In genomic region chr7:117096297-117096696, GRCh38 we compare ENCODE assay signal across 27 cellular contexts.
"Had no signal": no experiment of that assay in that cellular context is flagged by ENCODE, and none has a peak within 500 bp of the region (broad histone marks: within the 10 kb centered on the region; RNA-seq: fewer than 3 reads in every experiment).

No MANE protein-coding gene starts in this region.

- H3K27ac Mint-ChIP-seq: naive thymus-derived CD4-positive, alpha-beta T cell; nephron; stimulated activated effector memory CD8-positive, alpha-beta T cell treated with anti-CD3 and anti-CD28 coated beads, Interleukin-12 subunit alpha, Interleukin-12 subunit beta, amount 100 ng/mL, for 72 hours; type B pancreatic cell had no signal

- H3K4me2 ChIP-seq: smooth muscle cell had no signal

- H3K9me3 Mint-ChIP-seq: naive thymus-derived CD4-positive, alpha-beta T cell; nephron; stimulated activated effector memory CD8-positive, alpha-beta T cell treated with anti-CD3 and anti-CD28 coated beads, Interleukin-12 subunit alpha, Interleukin-12 subunit beta, amount 100 ng/mL, for 72 hours; type B pancreatic cell had no signal

- H3K9me3 ChIP-seq: esophagus muscularis mucosa, gastroesophageal sphincter, heart right ventricle, left lung, pancreas, testis, tibial artery had no signal

- H3K27me3 ChIP-seq: esophagus muscularis mucosa, foreskin keratinocyte, gastroesophageal sphincter, heart right ventricle, left lung, pancreas, testis, tibial artery had no signal

- ATAC-seq: foreskin keratinocyte; gastroesophageal sphincter; heart right ventricle; left cardiac atrium; left lung; naive thymus-derived CD4-positive, alpha-beta T cell; pancreas; sciatic nerve; stimulated activated effector memory CD8-positive, alpha-beta T cell treated with anti-CD3 and anti-CD28 coated beads, Interleukin-12 subunit alpha, Interleukin-12 subunit beta, amount 100 ng/mL, for 72 hours; stimulated activated naive CD8-positive, alpha-beta T cell treated with anti-CD3 and anti-CD28 coated beads, Interleukin-15, Interleukin-2, amounts not matched to agents 100 U/mL and 50 U/mL, for 24 hours had no signal

- H3K27me3 Mint-ChIP-seq: type B pancreatic cell had no signal

- H3K4me1 ChIP-seq: foreskin keratinocyte, left lung, testis had no signal

- H3K4me3 Mint-ChIP-seq: naive thymus-derived CD4-positive, alpha-beta T cell; nephron; stimulated activated effector memory CD8-positive, alpha-beta T cell treated with anti-CD3 and anti-CD28 coated beads, Interleukin-12 subunit alpha, Interleukin-12 subunit beta, amount 100 ng/mL, for 72 hours; type B pancreatic cell had no signal

- H3K27ac ChIP-seq: coronary artery, esophagus muscularis mucosa, foreskin keratinocyte, gastroesophageal sphincter, heart right ventricle, left lung, pancreas, testis, tibial artery had no signal

- DNase-seq: dermis blood vessel endothelial cell; effector memory CD4-positive, alpha-beta T cell; foreskin keratinocyte; heart right ventricle; hippocampal formation; left cardiac atrium; left lung; mesenchymal stem cell; midbrain; naive thymus-derived CD4-positive, alpha-beta T cell; occipital lobe; pancreas; stimulated activated CD4-positive, alpha-beta T cell treated with anti-CD3 and anti-CD28 coated beads, Interleukin-12 subunit alpha, Interleukin-12 subunit beta, amount 100 ng/mL, for 4 hours; stimulated activated CD4-positive, alpha-beta T cell treated with anti-CD3 and anti-CD28 coated beads, Interleukin-1b, Interleukin-23, amount 100 ng/mL, for 48 hours; stimulated activated CD4-positive, alpha-beta T cell treated with anti-CD3 and anti-CD28 coated beads, Interleukin-4, amount 100 ng/mL, for 24 hours; stimulated activated naive CD8-positive, alpha-beta T cell treated with anti-CD3 and anti-CD28 coated beads, Interleukin-15, Interleukin-2, amounts not matched to agents 100 U/mL and 50 U/mL, for 24 hours; substantia nigra; testis; tibial artery had no signal

- H3K36me3 Mint-ChIP-seq: naive thymus-derived CD4-positive, alpha-beta T cell; stimulated activated effector memory CD8-positive, alpha-beta T cell treated with anti-CD3 and anti-CD28 coated beads, Interleukin-12 subunit alpha, Interleukin-12 subunit beta, amount 100 ng/mL, for 72 hours; type B pancreatic cell had no signal

- H3K36me3 ChIP-seq: esophagus muscularis mucosa, gastroesophageal sphincter, heart right ventricle, left lung, pancreas, tibial artery had no signal

- H3K4me3 ChIP-seq: coronary artery, esophagus muscularis mucosa, gastroesophageal sphincter, heart right ventricle, left lung, pancreas, smooth muscle cell, testis, tibial artery had no signal
